18 cellular contexts compared by ENCODE assay signal in genomic region chr17:63578027-63578768, GRCh38. TPM values are rescaled to one million over a fixed set of nuclear protein-coding genes. Genes with fewer than 3 reads are reported as not detected.
A peak's percentile ranks its signal among the peaks of the same experiment; 100 is the strongest.
DNase-seq lines count a peak whose midpoint lies in the region; ATAC-seq and TF ChIP-seq lines count a peak whose summit lies in the region.
"Had no signal": no experiment of that assay in that cellular context is flagged by ENCODE, and none has a peak within 500 bp of the region (broad histone marks: within the 10 kb centered on the region; RNA-seq: fewer than 3 reads in every experiment).

No MANE protein-coding gene starts in this region.

- POLR2A ChIA-PET in HEK293 (lab: Yijun Ruan, JAX): no interaction called here

- TF ChIP-seq POLR2A in testis (IDR thresholded peaks at IDR 0.05): no peak

- TF ChIP-seq CTCF in HEK293 (tag by site-specific recombination; IDR thresholded peaks at IDR 0.05): no peak
- TF ChIP-seq CTCF in testis (IDR thresholded peaks at IDR 0.05): no peak

- no peak for DNase-seq in activated T-cell treated with anti-CD3 and anti-CD28 coated beads, Interleukin-2, amount 50 U/mL, for 24 hours
- no peak for DNase-seq in activated T-cell treated with anti-CD3 and anti-CD28 coated beads, Interleukin-2, amount 50 U/mL, for 72 hours
- DNase-seq in effector memory CD8-positive, alpha-beta T cell: no peak
- DNase-seq in testis: peak; percentile 25
- no peak for DNase-seq in NCI-H510A (lab: John Stamatoyannopoulos, UW)
- DNase-seq in NCI-H774 (lab: John Stamatoyannopoulos, UW): no peak
- DNase-seq: DMS79, KBM-7, NCI-H1092, NCI-H1694 treated with DMSO at 0.1 percent for 48 hours, NCI-H748 treated with DMSO at 0.1 percent for 48 hours had no signal

- peaks cover 63% of the 10 kb centered on the region for H3K36me3 Mint-ChIP-seq in activated T-cell treated with anti-CD3 and anti-CD28 coated beads, Interleukin-2, amount 50 U/mL, for 24 hours (ENCODE audit: low read depth)
- peaks cover 5 to 15% of the 10 kb centered on the region in 2 donors for H3K36me3 Mint-ChIP-seq in activated T-cell treated with anti-CD3 and anti-CD28 coated beads, Interleukin-2, amount 50 U/mL, for 72 hours (ENCODE audit: insufficient read depth in 2 of 2)
- peaks cover 35% of the 10 kb centered on the region for H3K36me3 Mint-ChIP-seq in effector memory CD8-positive, alpha-beta T cell (ENCODE audit: insufficient read depth)

- H3K36me3 ChIP-seq in HEK293 (ENCODE audit: control insufficient read depth in 2 of 2, insufficient read depth in 1 of 2, low read length in 2 of 2) (peaks cover 22 to 57% of the 10 kb centered on the region in 2 experiments), testis (ENCODE audit: low read depth, missing control alignments) (no peaks in the 10 kb centered on the region)

- no peaks in the 10 kb centered on the region for H3K27me3 ChIP-seq in testis

- no peaks in the 10 kb centered on the region for H3K9me3 Mint-ChIP-seq in activated T-cell treated with anti-CD3 and anti-CD28 coated beads, Interleukin-2, amount 50 U/mL, for 24 hours
- H3K9me3 Mint-ChIP-seq in activated T-cell treated with anti-CD3 and anti-CD28 coated beads, Interleukin-2, amount 50 U/mL, for 72 hours: no peaks in the 10 kb centered on the region
- no peaks in the 10 kb centered on the region for H3K9me3 Mint-ChIP-seq in effector memory CD8-positive, alpha-beta T cell

- peaks cover 9% of the 10 kb centered on the region for H3K4me1 Mint-ChIP-seq in activated T-cell treated with anti-CD3 and anti-CD28 coated beads, Interleukin-2, amount 50 U/mL, for 24 hours (ENCODE audit: low read depth)
- peaks cover 23% of the 10 kb centered on the region for H3K4me1 Mint-ChIP-seq in activated T-cell treated with anti-CD3 and anti-CD28 coated beads, Interleukin-2, amount 50 U/mL, for 72 hours (ENCODE audit: low read depth)
- H3K4me1 Mint-ChIP-seq in effector memory CD8-positive, alpha-beta T cell (ENCODE audit: low read depth in 2 of 2): peaks cover 20 to 24% of the 10 kb centered on the region in 2 donors
- H3K4me1 Mint-ChIP-seq: CD14-positive monocyte had no signal

- intact Hi-C loops in testis (cut with DNase I; ENCODE audit: low total_unique reads): no loop called here

- WGBS in testis, 2 donors: 58 to 69% methylated on average over 6 to 7 of the region's 7 CpGs

- no peak overlapping the region for H3K4me3 ChIP-seq in HEK293 (ENCODE audit: low read depth, low read length)
- no peak overlapping the region for H3K4me3 ChIP-seq in testis
- H3K4me3 ChIP-seq: A549 had no signal

- H3K9me3 ChIP-seq in HEK293 (ENCODE audit: control insufficient read depth, insufficient read depth, low read depth, low read length): no peaks in the 10 kb centered on the region
- H3K9me3 ChIP-seq in testis: no peaks in the 10 kb centered on the region
- H3K9me3 ChIP-seq: A549 had no signal

- peak overlapping the region; percentile 68 for H3K27ac Mint-ChIP-seq in activated T-cell treated with anti-CD3 and anti-CD28 coated beads, Interleukin-2, amount 50 U/mL, for 24 hours
- H3K27ac Mint-ChIP-seq in activated T-cell treated with anti-CD3 and anti-CD28 coated beads, Interleukin-2, amount 50 U/mL, for 72 hours: no peak overlapping the region
- H3K27ac Mint-ChIP-seq in effector memory CD8-positive, alpha-beta T cell: peak overlapping the region; percentile 25 to 41

- H3K27ac ChIP-seq in HEK293 (ENCODE audit: extremely low read depth, low read depth, low read length) (no peak overlapping the region), testis (no peak overlapping the region)
- H3K27ac ChIP-seq: A549 had no signal

- H3K4me3 Mint-ChIP-seq in activated T-cell treated with anti-CD3 and anti-CD28 coated beads, Interleukin-2, amount 50 U/mL, for 24 hours: no peak overlapping the region
- H3K4me3 Mint-ChIP-seq in activated T-cell treated with anti-CD3 and anti-CD28 coated beads, Interleukin-2, amount 50 U/mL, for 72 hours: no peak overlapping the region
- no peak overlapping the region for H3K4me3 Mint-ChIP-seq in effector memory CD8-positive, alpha-beta T cell
- H3K4me3 Mint-ChIP-seq: CD14-positive monocyte had no signal

- H3K4me1 ChIP-seq in HEK293 (ENCODE audit: control insufficient read depth, insufficient read depth, low read length) (no peaks in the 10 kb centered on the region), testis (peaks cover 14% of the 10 kb centered on the region)
- H3K4me1 ChIP-seq: A549 had no signal

- no peaks in the 10 kb centered on the region for H3K27me3 Mint-ChIP-seq in activated T-cell treated with anti-CD3 and anti-CD28 coated beads, Interleukin-2, amount 50 U/mL, for 24 hours
- no peaks in the 10 kb centered on the region for H3K27me3 Mint-ChIP-seq in activated T-cell treated with anti-CD3 and anti-CD28 coated beads, Interleukin-2, amount 50 U/mL, for 72 hours (ENCODE audit: low read depth)
- no peaks in the 10 kb centered on the region for H3K27me3 Mint-ChIP-seq in effector memory CD8-positive, alpha-beta T cell

- CTCF ChIA-PET in HEK293 (lab: Yijun Ruan, JAX): interaction anchor here (1.0 to 1.5 kb wide), 2 partner anchors 27 to 133 kb away, joined by 3 to 4 read pairs; no protein-coding TSS in a partner anchor

- no peak for ATAC-seq in activated T-cell treated with anti-CD3 and anti-CD28 coated beads, Interleukin-2, amount 50 U/mL, for 72 hours (replicated peaks in 1 of 2)
- no peak for ATAC-seq in effector memory CD8-positive, alpha-beta T cell (replicated peaks)
- ATAC-seq: A549, HCT116 had no signal

TF ChIP-seq in HEK293, 187 proteins besides CTCF, POLR2A, EP300 and RAD21:
- TF ChIP-seq ZNF704 (tag by site-specific recombination; IDR thresholded peaks at IDR 0.05) (no peak), ZNF121 (tag by site-specific recombination; IDR thresholded peaks at IDR 0.05) (peak; percentile 83; the same call in 1 of the 2 replicates), ZNF843 (tag by site-specific recombination; IDR thresholded peaks at IDR 0.05) (no peak), ZNF280C (tag by site-specific recombination; IDR thresholded peaks at IDR 0.05) (no peak)

RNA-seq across cellular contexts. Expression of gene TACO1, which starts 22.5 kb away (rescaled TPM):
- total RNA-seq in activated T-cell treated with anti-CD3 and anti-CD28 coated beads, Interleukin-2, amount 50 U/mL, for 72 hours: 10 to 100 TPM; 32.7 to 35.1 TPM
- total RNA-seq in testis: 10 to 100 TPM; 19.2 to 22.3 TPM
- 28.0 TPM for polyA plus RNA-seq in testis (ENCODE audit: insufficient read depth, low read depth, low replicate concordance)

RNA-seq across cellular contexts. Expression of gene DCAF7, which starts 27.9 kb away (rescaled TPM):
- total RNA-seq in activated T-cell treated with anti-CD3 and anti-CD28 coated beads, Interleukin-2, amount 50 U/mL, for 72 hours: 100 to 1,000 TPM; 124 to 126 TPM
- total RNA-seq in testis: 10 to 100 TPM; 51.7 to 66.8 TPM
- 164 TPM for polyA plus RNA-seq in testis (ENCODE audit: insufficient read depth, low read depth, low replicate concordance)

RNA-seq across cellular contexts. Expression of gene MAP3K3, which starts 44.0 kb away (rescaled TPM):
- 10 to 100 TPM; 34.9 to 46.8 TPM for total RNA-seq in activated T-cell treated with anti-CD3 and anti-CD28 coated beads, Interleukin-2, amount 50 U/mL, for 72 hours
- total RNA-seq in testis: 10 to 100 TPM; 57.5 to 57.7 TPM
- 46.0 TPM for polyA plus RNA-seq in testis (ENCODE audit: insufficient read depth, low read depth, low replicate concordance)

RNA-seq across cellular contexts. Expression of gene KCNH6, which starts 55.0 kb away (rescaled TPM):
- not detected for total RNA-seq in activated T-cell treated with anti-CD3 and anti-CD28 coated beads, Interleukin-2, amount 50 U/mL, for 72 hours
- under 1 TPM; 0.79 to 0.99 TPM for total RNA-seq in testis
- 1.7 TPM for polyA plus RNA-seq in testis (ENCODE audit: insufficient read depth, low read depth, low replicate concordance)
- total RNA-seq: G401, HT1080, M059J had no signal
- polyA plus RNA-seq: A549, CD14-positive monocyte had no signal
